11 cellular contexts compared by ENCODE assay signal in the genomic region with DNA sequence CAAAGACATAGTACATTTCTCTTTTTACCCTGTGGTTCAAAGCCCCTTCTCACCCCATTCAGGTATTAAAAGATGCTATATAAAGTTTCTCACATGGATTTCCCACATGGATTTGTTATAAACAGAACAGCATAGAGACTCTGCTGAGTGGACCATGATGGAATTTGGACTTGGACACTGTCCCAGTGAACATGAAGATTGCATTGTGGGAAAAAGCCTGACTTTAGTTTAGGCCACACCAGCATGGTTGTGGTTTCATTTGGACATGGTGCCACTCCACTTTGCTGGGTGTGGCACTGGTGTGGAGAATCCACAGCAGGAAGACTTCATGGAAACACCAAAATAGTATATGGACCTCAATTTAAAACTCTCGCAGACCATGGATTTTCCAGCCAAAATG.
DNase-seq lines count a peak whose midpoint lies in the region; ATAC-seq and TF ChIP-seq lines count a peak whose summit lies in the region.
"Had no signal": no experiment of that assay in that cellular context is flagged by ENCODE, and none has a peak within 500 bp of the region (broad histone marks: within the 10 kb centered on the region; RNA-seq: fewer than 3 reads in every experiment).

No MANE protein-coding gene starts in this region.

- H3K27me3 Mint-ChIP-seq in HFFc6 (ENCODE audit: insufficient read depth) = peaks cover 9% of the 10 kb centered on the region
- H3K27me3 Mint-ChIP-seq in chondrocyte (ENCODE audit: low read depth) = no peaks in the 10 kb centered on the region
- H3K27me3 Mint-ChIP-seq: activated B cell treated with CpG ODN at 0.5 μM for 24 hours had no signal

- H3K27ac Mint-ChIP-seq in HFFc6 (peak overlapping the region; percentile 5; the same call in 1 of the 2 replicates), chondrocyte (ENCODE audit: unreplicated experiment) (peak overlapping the region; percentile 54)
- H3K27ac Mint-ChIP-seq: activated B cell treated with CpG ODN at 0.5 μM for 24 hours had no signal

- DNase-seq in AG04449 (ENCODE audit: low read depth, low spot score) = peak; percentile 36
- DNase-seq in HFFc6 = peak; percentile 51
- no peak for DNase-seq in chondrocyte (ENCODE audit: low spot score)
- DNase-seq in iris pigment epithelial cell (ENCODE audit: low read depth) = peak; percentile 85
- DNase-seq in NCI-H510A treated with DMSO at 0.1 percent for 48 hours (lab: John Stamatoyannopoulos, UW) = no peak
- no peak for DNase-seq in COLO829 (ENCODE audit: low spot score)
- no peak for DNase-seq in dermis blood vessel endothelial cell
- DNase-seq: activated B cell treated with CpG ODN at 0.5 μM for 24 hours; activated naive CD4-positive, alpha-beta T cell treated with Interleukin-2 at 50 U/mL for 16 hours had no signal

- CTCF ChIA-PET in AG04449 (lab: Yijun Ruan, JAX) = interaction anchor here (5.3 kb wide), 1 partner anchor 179 kb away, joined by 96 read pairs; no protein-coding TSS in a partner anchor

- H3K36me3 Mint-ChIP-seq in HFFc6 (ENCODE audit: low read depth) (no peaks in the 10 kb centered on the region), chondrocyte (ENCODE audit: low read depth) (peaks cover 6% of the 10 kb centered on the region)

- POLR2A ChIA-PET in AG04449 (lab: Yijun Ruan, JAX) = no interaction called here

- H3K4me1 Mint-ChIP-seq in HFFc6 (ENCODE audit: low read depth) (peaks cover 22% of the 10 kb centered on the region), chondrocyte (ENCODE audit: low read depth) (peaks cover 36% of the 10 kb centered on the region)
- H3K4me1 Mint-ChIP-seq: activated B cell treated with CpG ODN at 0.5 μM for 24 hours had no signal

- H3K4me3 Mint-ChIP-seq in HFFc6 (no peak overlapping the region), chondrocyte (ENCODE audit: unreplicated experiment) (no peak overlapping the region)
- H3K4me3 Mint-ChIP-seq: activated B cell treated with CpG ODN at 0.5 μM for 24 hours had no signal

- TF ChIP-seq CTCF in AG04449 (IDR thresholded peaks at IDR 0.05; ENCODE audit: insufficient read depth, low read length, missing control alignments) (no peak), HFFc6 (IDR thresholded peaks at IDR 0.05) (no peak), chondrocyte (IDR thresholded peaks at IDR 0.05) (no peak)

- ATAC-seq in GM21381 (IDR thresholded peaks at IDR 0.05; ENCODE audit: unreplicated experiment) = no peak

- H3K4me3 ChIP-seq in AG04449 (ENCODE audit: low read depth, low read length) = no peak overlapping the region
- H3K4me3 ChIP-seq: smooth muscle cell had no signal

- no peaks in the 10 kb centered on the region for H3K9me3 Mint-ChIP-seq in HFFc6
- no peaks in the 10 kb centered on the region for H3K9me3 Mint-ChIP-seq in chondrocyte (ENCODE audit: low read depth)
- H3K9me3 Mint-ChIP-seq: activated B cell treated with CpG ODN at 0.5 μM for 24 hours had no signal

Comparison
In these comparisons a context has a peak if more than half of its experiments do, and no peak if none do; other contexts are left out.
1. DNase-seq: peak in AG04449 (single experiment), HFFc6 (single experiment) and iris pigment epithelial cell (single experiment); none in chondrocyte (single experiment), NCI-H510A treated with DMSO at 0.1 percent for 48 hours (single experiment), COLO829 (single experiment) and dermis blood vessel endothelial cell (single experiment).